ENCODE assay signal across 15 cellular contexts in the genomic region with DNA sequence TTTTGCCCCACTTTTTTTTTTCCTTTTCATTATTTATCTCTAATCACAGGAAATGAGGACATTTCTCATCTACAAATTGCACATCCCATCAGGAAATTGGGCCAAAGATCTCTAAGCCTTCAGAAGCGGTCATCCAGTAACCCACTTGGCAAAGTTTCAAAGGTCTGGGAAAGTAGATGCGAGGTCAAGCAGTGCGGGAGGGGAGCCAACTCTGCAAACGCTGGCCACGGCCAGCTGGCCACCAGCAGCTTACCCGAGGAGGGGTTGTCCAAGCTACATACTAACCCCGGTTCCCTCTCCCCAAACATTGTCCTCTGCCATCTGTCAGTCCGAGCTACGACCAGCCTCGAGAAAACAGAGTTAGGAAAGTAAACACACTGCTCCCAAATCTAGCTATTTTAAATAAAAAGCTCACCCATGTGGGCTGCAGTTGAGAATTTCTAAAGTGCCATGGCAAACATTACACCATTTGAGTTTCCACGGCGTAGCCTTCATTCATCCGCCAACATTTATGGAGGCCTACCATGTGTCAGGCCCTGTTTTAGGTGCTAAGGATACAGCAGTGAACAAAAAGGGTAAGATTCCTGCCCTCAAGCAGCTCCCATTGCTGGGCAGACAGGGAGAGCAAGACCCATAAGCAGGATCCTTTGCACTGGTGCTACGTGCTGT. TPM values are rescaled to one million over a fixed set of nuclear protein-coding genes. Genes with fewer than 3 reads are reported as not detected.
DNase-seq lines count a peak whose midpoint lies in the region; TF ChIP-seq lines count a peak whose summit lies in the region.
"Had no signal": no experiment of that assay in that cellular context is flagged by ENCODE, and none has a peak within 500 bp of the region (broad histone marks: within the 10 kb centered on the region; RNA-seq: fewer than 3 reads in every experiment).

No MANE protein-coding gene starts in this region.

- H3K4me3 Mint-ChIP-seq in IgD-negative memory B cell (peak overlapping the region in 3 of 4 donors; percentile 31 to 84 (median 44)), mesothelial cell of epicardium (no peak overlapping the region), type B pancreatic cell (no peak overlapping the region)
- H3K4me3 Mint-ChIP-seq in CD8-positive, alpha-beta memory T cell = no peak overlapping the region
- H3K4me3 Mint-ChIP-seq: activated CD8-positive, alpha-beta memory T cell treated with anti-CD3 and anti-CD28 coated beads, Interleukin-2, amount 10 ng/mL, durations not matched to agents 7 days and 5 days had no signal

- no peaks in the 10 kb centered on the region for H3K36me3 Mint-ChIP-seq in IgD-negative memory B cell
- H3K36me3 Mint-ChIP-seq in mesothelial cell of epicardium = no peaks in the 10 kb centered on the region
- no peaks in the 10 kb centered on the region for H3K36me3 Mint-ChIP-seq in type B pancreatic cell
- no peaks in the 10 kb centered on the region for H3K36me3 Mint-ChIP-seq in CD8-positive, alpha-beta memory T cell

- no peaks in the 10 kb centered on the region for H3K27me3 ChIP-seq in CD8-positive, alpha-beta memory T cell (ENCODE audit: insufficient read depth, low read length, poor library complexity, severe bottlenecking)

- H3K4me1 Mint-ChIP-seq in IgD-negative memory B cell (peaks cover 48 to 66% (median 55%) of the 10 kb centered on the region in 3 donors), mesothelial cell of epicardium (peaks cover 12% of the 10 kb centered on the region), type B pancreatic cell (ENCODE audit: unreplicated experiment) (peaks cover 14% of the 10 kb centered on the region)
- peaks cover 46 to 66% (median 52%) of the 10 kb centered on the region in 3 donors for H3K4me1 Mint-ChIP-seq in CD8-positive, alpha-beta memory T cell

- H3K9me3 ChIP-seq in CD8-positive, alpha-beta memory T cell (ENCODE audit: low read length) = no peaks in the 10 kb centered on the region

- no peak overlapping the region for H3K27ac ChIP-seq in CD8-positive, alpha-beta memory T cell (ENCODE audit: low read depth, low read length)

- H3K27ac Mint-ChIP-seq in IgD-negative memory B cell (peak overlapping the region in 2 of 3 donors; percentile 44 to 64), mesothelial cell of epicardium (peak overlapping the region; percentile 39), type B pancreatic cell (peak overlapping the region; percentile 35)
- H3K27ac Mint-ChIP-seq in CD8-positive, alpha-beta memory T cell = peak overlapping the region in 3 of 8 donors; percentile 29 to 57 (median 33)
- H3K27ac Mint-ChIP-seq: activated CD8-positive, alpha-beta memory T cell treated with anti-CD3 and anti-CD28 coated beads, Interleukin-2, amount 10 ng/mL, durations not matched to agents 7 days and 5 days had no signal

- POLR2A ChIA-PET in CD8-positive, alpha-beta memory T cell (lab: Charles Lee) = no interaction called here

- CTCF ChIA-PET in CD8-positive, alpha-beta memory T cell (lab: Charles Lee) = interaction anchor here (1.0 to 1.5 kb wide), 2 partner anchors 9 to 38 kb away, joined by 4 to 5 read pairs; no protein-coding TSS in a partner anchor

- TF ChIP-seq CTCF in choroid plexus epithelial cell (conservative IDR thresholded peaks at IDR 0.05; ENCODE audit: low read depth, low read length) (no peak), mesothelial cell of epicardium (IDR thresholded peaks at IDR 0.05; ENCODE audit: unreplicated experiment) (no peak), type B pancreatic cell (conservative IDR thresholded peaks at IDR 0.05) (no peak)

- no peaks in the 10 kb centered on the region for H3K9me3 Mint-ChIP-seq in IgD-negative memory B cell
- no peaks in the 10 kb centered on the region for H3K9me3 Mint-ChIP-seq in mesothelial cell of epicardium
- H3K9me3 Mint-ChIP-seq in type B pancreatic cell = no peaks in the 10 kb centered on the region
- no peaks in the 10 kb centered on the region for H3K9me3 Mint-ChIP-seq in CD8-positive, alpha-beta memory T cell

- H3K4me1 ChIP-seq in CD8-positive, alpha-beta memory T cell (ENCODE audit: insufficient read depth, low read length) = peaks cover 38% of the 10 kb centered on the region

- no peaks in the 10 kb centered on the region for H3K36me3 ChIP-seq in CD8-positive, alpha-beta memory T cell (ENCODE audit: insufficient read depth, low read length)

- peak; percentile 74 for DNase-seq in choroid plexus epithelial cell (ENCODE audit: low read depth)
- no peak for DNase-seq in mesothelial cell of epicardium (ENCODE audit: low spot score in 2 of 2, unreplicated experiment in 2 of 2)
- DNase-seq in type B pancreatic cell (ENCODE audit: extremely low spot score, unreplicated experiment) = no peak
- DNase-seq in stimulated activated naive CD4-positive, alpha-beta T cell treated with Interleukin-2 at 50 U/mL for 16 hours (lab: John Stamatoyannopoulos, UW) = no peak
- no peak for DNase-seq in NCI-H2029 (lab: John Stamatoyannopoulos, UW)
- DNase-seq in CD8-positive, alpha-beta memory T cell = no peak
- DNase-seq: activated CD8-positive, alpha-beta memory T cell treated with anti-CD3 and anti-CD28 coated beads, Interleukin-2, amount 10 ng/mL, durations not matched to agents 7 days and 5 days; islet precursor cell; NK-92 treated with Interleukin-12 subunit alpha and Interleukin-12 subunit beta, amount 100 ng/mL, for 24 hours; stimulated activated CD8-positive, alpha-beta memory T cell treated with anti-CD3 and anti-CD28 coated beads, Interleukin-4, amount 100 ng/mL, for 48 hours; T-helper 2 cell had no signal

- H3K4me3 ChIP-seq in choroid plexus epithelial cell (ENCODE audit: low read depth, low read length) = no peak overlapping the region
- no peak overlapping the region for H3K4me3 ChIP-seq in CD8-positive, alpha-beta memory T cell (ENCODE audit: low read length)
- H3K4me3 ChIP-seq: skin epidermis had no signal

- H3K27me3 Mint-ChIP-seq in IgD-negative memory B cell (peaks cover 3% of the 10 kb centered on the region), mesothelial cell of epicardium (ENCODE audit: low read depth) (peaks cover 7% of the 10 kb centered on the region), type B pancreatic cell (peaks cover 6% of the 10 kb centered on the region)
- H3K27me3 Mint-ChIP-seq in CD8-positive, alpha-beta memory T cell = peaks cover 0 to 2% of the 10 kb centered on the region in 2 donors
- H3K27me3 Mint-ChIP-seq: activated CD8-positive, alpha-beta memory T cell treated with anti-CD3 and anti-CD28 coated beads, Interleukin-2, amount 10 ng/mL, durations not matched to agents 7 days and 5 days had no signal

RNA-seq across cellular contexts. Expression of a gene that starts 11.5 kb away (rescaled TPM):
- polyA plus RNA-seq in IgD-negative memory B cell = not detected
- not detected in 3 replicates for total RNA-seq in mesothelial cell of epicardium
- 1.1 and 2.2 TPM in 2 replicates for total RNA-seq in type B pancreatic cell (ENCODE audit: low replicate concordance)
- not detected for total RNA-seq in CD8-positive, alpha-beta memory T cell
- not detected for polyA plus RNA-seq in CD8-positive, alpha-beta memory T cell
- total RNA-seq: activated CD8-positive, alpha-beta memory T cell treated with anti-CD3 and anti-CD28 coated beads, Interleukin-2, amount 10 ng/mL, durations not matched to agents 7 days and 5 days; astrocyte; H1 had no signal
- polyA plus RNA-seq: H1 had no signal

RNA-seq across cellular contexts. Expression of a gene that starts 30.7 kb away (rescaled TPM):
- not detected for polyA plus RNA-seq in IgD-negative memory B cell
- 1.9 to 3.3 TPM (median 2.5 TPM) in 3 replicates for total RNA-seq in mesothelial cell of epicardium
- total RNA-seq in type B pancreatic cell (ENCODE audit: low replicate concordance) = 0.80 and 2.0 TPM in 2 replicates
- not detected for total RNA-seq in CD8-positive, alpha-beta memory T cell
- not detected for polyA plus RNA-seq in CD8-positive, alpha-beta memory T cell
- total RNA-seq: activated CD8-positive, alpha-beta memory T cell treated with anti-CD3 and anti-CD28 coated beads, Interleukin-2, amount 10 ng/mL, durations not matched to agents 7 days and 5 days; astrocyte had no signal

RNA-seq across cellular contexts. Expression of a gene that starts 53.9 kb away (rescaled TPM):
- 1.1 TPM for polyA plus RNA-seq in IgD-negative memory B cell
- total RNA-seq in mesothelial cell of epicardium (161 to 172 TPM (median 171 TPM) in 3 replicates), type B pancreatic cell (ENCODE audit: low replicate concordance) (70.9 and 141 TPM in 2 replicates)
- total RNA-seq in CD8-positive, alpha-beta memory T cell = 1 to 10 TPM; 1.7 to 2.2 TPM
- polyA plus RNA-seq in CD8-positive, alpha-beta memory T cell = 10.2 TPM
- total RNA-seq: activated CD8-positive, alpha-beta memory T cell treated with anti-CD3 and anti-CD28 coated beads, Interleukin-2, amount 10 ng/mL, durations not matched to agents 7 days and 5 days had no signal

Comparison
In these comparisons a context has a peak if more than half of its experiments do, and no peak if none do; other contexts are left out.
1. H3K4me3 Mint-ChIP-seq: peak in IgD-negative memory B cell (3 of 4); none in mesothelial cell of epicardium (single experiment), type B pancreatic cell (single experiment) and CD8-positive, alpha-beta memory T cell (0 of 7).
2. RNA of a gene that starts 53.9 kb away (total RNA-seq): 161 to 172 TPM in mesothelial cell of epicardium and 70.9 to 141 TPM in type B pancreatic cell; 1.7 to 2.2 TPM in CD8-positive, alpha-beta memory T cell; every median in the first group is over 10 times any median in the second.